ENCODE assay signal across 17 cellular contexts in genomic region chr14:39383026-39383626, GRCh38. TPM values are rescaled to one million over a fixed set of nuclear protein-coding genes. Genes with fewer than 3 reads are reported as not detected.
A peak's percentile ranks its signal among the peaks of the same experiment; 100 is the strongest.
DNase-seq lines count a peak whose midpoint lies in the region; ATAC-seq, FAIRE-seq and TF ChIP-seq lines count a peak whose summit lies in the region.
"Had no signal": no experiment of that assay in that cellular context is flagged by ENCODE, and none has a peak within 500 bp of the region (broad histone marks: within the 10 kb centered on the region; RNA-seq: fewer than 3 reads in every experiment).

No MANE protein-coding gene starts in this region.

- DNase-seq in CD4-positive, CD25-positive, alpha-beta regulatory T cell, result peak in 2 of 3 donors; percentile 37 to 51
- no peak for DNase-seq in GM18507 (ENCODE audit: extremely low spot score, insufficient read length, low read depth)
- no peak for DNase-seq in T-helper 2 cell treated with Interferon-gamma antibody and Interleukin-4, amounts not matched to agents 5 μg/mL and 100 μg/mL, for 36 hours (ENCODE audit: low spot score)
- no peak for DNase-seq in neural progenitor cell (ENCODE audit: low spot score)
- DNase-seq in HTR-8/SVneo (ENCODE audit: insufficient read length, low spot score), result no peak
- DNase-seq in GOT3 (lab: John Stamatoyannopoulos, UW), result no peak
- DNase-seq: activated CD8-positive, alpha-beta memory T cell treated with anti-CD3 and anti-CD28 coated beads, Interleukin-2, amount 50 U/mL, for 48 hours; EL; endodermal cell; glutamatergic neuron; NCI-H1436; NCI-H526 treated with DMSO at 0.1 percent for 48 hours had no signal

- H3K4me2 ChIP-seq in neural progenitor cell, result no peak overlapping the region

- H3K9me3 ChIP-seq in CD4-positive, CD25-positive, alpha-beta regulatory T cell (ENCODE audit: control insufficient read depth in 2 of 2, low read length in 2 of 2), result no peaks in the 10 kb centered on the region
- no peaks in the 10 kb centered on the region for H3K9me3 ChIP-seq in neural progenitor cell (ENCODE audit: low read depth)

- H3K4me1 Mint-ChIP-seq in CD4-positive, CD25-positive, alpha-beta regulatory T cell, result peaks cover 0 to 33% (median 24%) of the 10 kb centered on the region in 4 donors
- peaks cover 39% of the 10 kb centered on the region for H3K4me1 Mint-ChIP-seq in T-helper 2 cell treated with Interferon-gamma antibody and Interleukin-4, amounts not matched to agents 5 μg/mL and 100 μg/mL, for 36 hours (ENCODE audit: low read depth)
- H3K4me1 Mint-ChIP-seq in neural progenitor cell, result peaks cover 14% of the 10 kb centered on the region
- H3K4me1 Mint-ChIP-seq: IgD-negative memory B cell had no signal

- no peak overlapping the region for H3K9ac ChIP-seq in neural progenitor cell

- H3K4me3 ChIP-seq in CD4-positive, CD25-positive, alpha-beta regulatory T cell (ENCODE audit: low read depth, low read length), result no peak overlapping the region
- H3K4me3 ChIP-seq in neural progenitor cell, result no peak overlapping the region

- H3K4me3 Mint-ChIP-seq in CD4-positive, CD25-positive, alpha-beta regulatory T cell, result peak overlapping the region in 1 of 4 donors; percentile 28
- H3K4me3 Mint-ChIP-seq in T-helper 2 cell treated with Interferon-gamma antibody and Interleukin-4, amounts not matched to agents 5 μg/mL and 100 μg/mL, for 36 hours, result peak overlapping the region; percentile 66
- H3K4me3 Mint-ChIP-seq in neural progenitor cell, result no peak overlapping the region
- H3K4me3 Mint-ChIP-seq: endodermal cell, IgD-negative memory B cell had no signal

- TF ChIP-seq CTCF in neural progenitor cell (IDR thresholded peaks at IDR 0.05), result no peak

- peaks cover 0 to 2% (median 0%) of the 10 kb centered on the region in 7 donors for H3K9me3 Mint-ChIP-seq in CD4-positive, CD25-positive, alpha-beta regulatory T cell
- no peaks in the 10 kb centered on the region for H3K9me3 Mint-ChIP-seq in T-helper 2 cell treated with Interferon-gamma antibody and Interleukin-4, amounts not matched to agents 5 μg/mL and 100 μg/mL, for 36 hours
- peaks cover 2% of the 10 kb centered on the region for H3K9me3 Mint-ChIP-seq in neural progenitor cell
- H3K9me3 Mint-ChIP-seq: endodermal cell, IgD-negative memory B cell had no signal

- no peaks in the 10 kb centered on the region for H3F3A ChIP-seq in neural progenitor cell (ENCODE audit: low read depth)

- FAIRE-seq in GM18507 (lab: Jason Lieb, UNC), result peak; percentile 52
- no peak for FAIRE-seq in HTR-8/SVneo (lab: Jason Lieb, UNC)
- FAIRE-seq: astrocyte had no signal

- no peaks in the 10 kb centered on the region for H3K79me2 ChIP-seq in neural progenitor cell (ENCODE audit: low read depth)

- H3K36me3 Mint-ChIP-seq in CD4-positive, CD25-positive, alpha-beta regulatory T cell, result peaks cover 17% of the 10 kb centered on the region
- peaks cover 16% of the 10 kb centered on the region for H3K36me3 Mint-ChIP-seq in T-helper 2 cell treated with Interferon-gamma antibody and Interleukin-4, amounts not matched to agents 5 μg/mL and 100 μg/mL, for 36 hours (ENCODE audit: low read depth)
- H3K36me3 Mint-ChIP-seq in neural progenitor cell, result no peaks in the 10 kb centered on the region

- peak overlapping the region in 1 of 3 donors; percentile 68 for H3K27ac Mint-ChIP-seq in CD4-positive, CD25-positive, alpha-beta regulatory T cell
- H3K27ac Mint-ChIP-seq in T-helper 2 cell treated with Interferon-gamma antibody and Interleukin-4, amounts not matched to agents 5 μg/mL and 100 μg/mL, for 36 hours, result peak overlapping the region; percentile 66
- H3K27ac Mint-ChIP-seq in neural progenitor cell, result no peak overlapping the region
- H3K27ac Mint-ChIP-seq: endodermal cell had no signal

- no peaks in the 10 kb centered on the region for H3K4me1 ChIP-seq in CD4-positive, CD25-positive, alpha-beta regulatory T cell (ENCODE audit: control insufficient read depth, insufficient read depth, low read length, poor library complexity, severe bottlenecking)
- peaks cover 1% of the 10 kb centered on the region for H3K4me1 ChIP-seq in neural progenitor cell

- H3K36me3 ChIP-seq in CD4-positive, CD25-positive, alpha-beta regulatory T cell (ENCODE audit: control insufficient read depth, insufficient read depth, low read length), result no peaks in the 10 kb centered on the region
- H3K36me3 ChIP-seq in neural progenitor cell, result no peaks in the 10 kb centered on the region

- no peak for ATAC-seq in CD4-positive, CD25-positive, alpha-beta regulatory T cell (ENCODE audit: low read depth in 2 of 2)
- peak; percentile 46 for ATAC-seq in HG02798 (IDR thresholded peaks at IDR 0.05; ENCODE audit: poor library complexity, unreplicated experiment)
- no peak for ATAC-seq in HG03280 (IDR thresholded peaks at IDR 0.05; ENCODE audit: unreplicated experiment)
- ATAC-seq: Right ventricle myocardium inferior had no signal

- no peaks in the 10 kb centered on the region for H3K27me3 Mint-ChIP-seq in CD4-positive, CD25-positive, alpha-beta regulatory T cell
- no peaks in the 10 kb centered on the region for H3K27me3 Mint-ChIP-seq in T-helper 2 cell treated with Interferon-gamma antibody and Interleukin-4, amounts not matched to agents 5 μg/mL and 100 μg/mL, for 36 hours (ENCODE audit: low read depth)
- H3K27me3 Mint-ChIP-seq in neural progenitor cell (ENCODE audit: insufficient read depth, low read depth), result peaks cover 5% of the 10 kb centered on the region
- H3K27me3 Mint-ChIP-seq: IgD-negative memory B cell had no signal

- no peak overlapping the region for H2AFZ ChIP-seq in neural progenitor cell (replicated peaks)

- H3K27ac ChIP-seq in CD4-positive, CD25-positive, alpha-beta regulatory T cell (ENCODE audit: insufficient read depth, low read length, poor library complexity, severe bottlenecking), result no peak overlapping the region
- no peak overlapping the region for H3K27ac ChIP-seq in neural progenitor cell

- no peaks in the 10 kb centered on the region for H4K20me1 ChIP-seq in neural progenitor cell (ENCODE audit: low read depth)

- no peaks in the 10 kb centered on the region for H3K27me3 ChIP-seq in CD4-positive, CD25-positive, alpha-beta regulatory T cell (ENCODE audit: control insufficient read depth, insufficient read depth, low read length)
- no peaks in the 10 kb centered on the region for H3K27me3 ChIP-seq in neural progenitor cell

RNA-seq across cellular contexts. Expression of gene FBXO33, which starts 49.1 kb away (rescaled TPM):
- total RNA-seq in CD4-positive, CD25-positive, alpha-beta regulatory T cell, result 59.9 TPM
- polyA plus RNA-seq in CD4-positive, CD25-positive, alpha-beta regulatory T cell, result 10 to 100 TPM; 16.0 to 20.2 (median 17.4) TPM
- total RNA-seq in neural progenitor cell (ENCODE audit: low replicate concordance), result 17.2 and 23.7 TPM in 2 replicates

Comparison
In these comparisons a context has a peak if more than half of its experiments do, and no peak if none do; other contexts are left out.
1. DNase-seq: peak in CD4-positive, CD25-positive, alpha-beta regulatory T cell (2 of 3); none in GM18507 (single experiment), T-helper 2 cell treated with Interferon-gamma antibody and Interleukin-4, amounts not matched to agents 5 μg/mL and 100 μg/mL, for 36 hours (single experiment), neural progenitor cell (single experiment), HTR-8/SVneo (single experiment) and GOT3 (single experiment).